Comparison of ENCODE assay signal across 8 cellular contexts in the genomic region with DNA sequence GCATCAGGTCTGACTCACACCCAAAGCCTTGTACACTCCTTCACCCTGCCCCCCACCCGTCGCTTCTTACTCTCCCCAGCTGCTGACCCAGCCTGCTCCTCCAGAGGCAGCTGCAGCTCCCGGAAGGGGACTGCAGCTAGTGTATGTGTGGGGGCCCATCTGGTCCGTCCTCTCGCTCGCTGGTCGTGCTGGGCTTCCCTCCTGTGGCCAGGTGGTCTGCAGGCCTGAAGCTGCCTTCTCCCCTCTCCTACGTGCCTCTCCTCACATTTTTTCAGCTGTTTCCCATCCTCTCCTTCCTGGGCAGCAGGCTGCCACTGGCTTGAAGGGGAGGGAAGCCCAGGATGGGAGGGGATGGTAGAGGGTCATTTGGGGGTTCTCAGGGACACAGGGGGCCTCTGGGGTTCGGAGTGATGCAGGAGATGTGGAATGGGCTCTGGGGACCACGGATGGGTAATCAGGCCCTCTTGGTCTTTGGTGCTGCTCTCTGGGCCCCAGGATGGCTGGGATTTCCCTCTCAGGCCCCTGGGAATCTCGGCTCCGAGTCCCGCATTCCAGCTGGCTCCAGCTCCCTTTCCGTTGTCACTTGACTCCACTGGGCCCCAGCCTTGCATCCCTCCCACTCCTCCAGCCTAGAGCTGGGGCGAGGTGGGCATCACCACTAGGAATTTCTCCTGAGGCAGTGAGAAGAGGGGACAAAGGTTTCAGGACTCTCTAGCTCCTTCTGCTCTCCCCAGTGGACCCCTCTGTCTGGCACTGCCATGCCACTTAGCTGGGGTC. TPM values are rescaled to one million over a fixed set of nuclear protein-coding genes. Genes with fewer than 3 reads are reported as not detected.
A peak's percentile ranks its signal among the peaks of the same experiment; 100 is the strongest.
DNase-seq lines count a peak whose midpoint lies in the region; ATAC-seq and TF ChIP-seq lines count a peak whose summit lies in the region.

No MANE protein-coding gene starts in this region.

- no peak for ATAC-seq in PC-3
- no peak for ATAC-seq in GM18519 (IDR thresholded peaks at IDR 0.05; ENCODE audit: low FRiP score, unreplicated experiment)
- ATAC-seq in effector memory CD8-positive, alpha-beta T cell (replicated peaks): no peak
- ATAC-seq in GM18511 (IDR thresholded peaks at IDR 0.05; ENCODE audit: unreplicated experiment): no peak

- BruUV-seq in Caco-2 (replicated peaks; lab: Mats Ljungman, UMichigan) (no TSS peak), PC-3 (replicated peaks; lab: Mats Ljungman, UMichigan) (no TSS peak)

- H3K9me3 ChIP-seq in Caco-2: no peaks in the 10 kb centered on the region
- H3K9me3 ChIP-seq in PC-3 (ENCODE audit: low read length): no peaks in the 10 kb centered on the region
- no peaks in the 10 kb centered on the region for H3K9me3 ChIP-seq in osteoblast (ENCODE audit: low read depth, low read length)

- H3K27me3 ChIP-seq in Caco-2 (replicated peaks; ENCODE audit: control insufficient read depth, insufficient read depth, low read length): no peaks in the 10 kb centered on the region
- no peaks in the 10 kb centered on the region for H3K27me3 ChIP-seq in PC-3 (ENCODE audit: low read length)
- H3K27me3 ChIP-seq in osteoblast (ENCODE audit: insufficient read depth, low read length): no peaks in the 10 kb centered on the region

- peaks cover 6% of the 10 kb centered on the region for H3K36me3 Mint-ChIP-seq in Caco-2 (ENCODE audit: insufficient read depth, unreplicated experiment)
- no peaks in the 10 kb centered on the region for H3K36me3 Mint-ChIP-seq in effector memory CD8-positive, alpha-beta T cell (ENCODE audit: insufficient read depth)

- DNase-seq in Caco-2: no peak
- DNase-seq in PC-3: no peak
- peak; percentile 36 for DNase-seq in fibroblast of mammary gland (ENCODE audit: low read depth)
- peak; percentile 88 for DNase-seq in osteoblast (ENCODE audit: insufficient read length, low spot score, missing footprints)
- DNase-seq in effector memory CD8-positive, alpha-beta T cell: no peak
- no peak for DNase-seq in A172 (ENCODE audit: low spot score)

- H3K79me2 ChIP-seq in PC-3 (ENCODE audit: low read length) (peaks cover 40% of the 10 kb centered on the region), osteoblast (ENCODE audit: insufficient read depth, low read length) (peaks cover 17% of the 10 kb centered on the region)

- H3K9ac ChIP-seq in PC-3 (ENCODE audit: low read length): peak overlapping the region; percentile 92

- H3F3A ChIP-seq in PC-3 (ENCODE audit: low read length, unreplicated experiment): no peaks in the 10 kb centered on the region

- peaks cover 39% of the 10 kb centered on the region for H3K4me1 ChIP-seq in Caco-2
- peaks cover 51% of the 10 kb centered on the region for H3K4me1 ChIP-seq in PC-3 (ENCODE audit: insufficient read depth, low read length)
- peaks cover 34% of the 10 kb centered on the region for H3K4me1 ChIP-seq in osteoblast (ENCODE audit: insufficient read depth, low read length)

- H3K9me2 ChIP-seq in PC-3 (replicated peaks; ENCODE audit: low read length): no peaks in the 10 kb centered on the region

- CTCF ChIA-PET in Caco-2 (lab: Charles Lee): interaction anchor here (0.5 to 3.2 kb wide), 12 partner anchors 18 to 205 kb away, joined by 3 to 21 read pairs (median 6); a partner anchor contains a TSS
- CTCF ChIA-PET in PC-3 (lab: Charles Lee): interaction anchor here (0.6 to 2.0 kb wide), 3 partner anchors 32 to 62 kb away, joined by 3 to 5 read pairs (median 3); a partner anchor contains a TSS

- H4K20me1 ChIP-seq in PC-3 (ENCODE audit: low read length) (peaks cover 6% of the 10 kb centered on the region), osteoblast (ENCODE audit: insufficient read depth, low read length) (no peaks in the 10 kb centered on the region)

- H2AFZ ChIP-seq in PC-3 (ENCODE audit: low read length): no peak overlapping the region
- H2AFZ ChIP-seq in osteoblast (ENCODE audit: low read length): no peak overlapping the region

- H3K4me3 ChIP-seq in Caco-2 (ENCODE audit: low read depth, low read length): peak overlapping the region; percentile 46; the same call in 1 of the 2 replicates
- 0 out of 2 replicates have a peak overlapping the region, but pooled peaks have one; percentile 70 for H3K4me3 ChIP-seq in PC-3 (ENCODE audit: low read length)
- H3K4me3 ChIP-seq in fibroblast of mammary gland (ENCODE audit: control insufficient read depth, low read depth, low read length): no peak overlapping the region
- no peak overlapping the region for H3K4me3 ChIP-seq in osteoblast (ENCODE audit: insufficient read depth, low read length)

- H3K36me3 ChIP-seq in Caco-2 (ENCODE audit: control insufficient read depth, insufficient read depth, low read length): no peaks in the 10 kb centered on the region
- no peaks in the 10 kb centered on the region for H3K36me3 ChIP-seq in PC-3 (ENCODE audit: low read depth, low read length)
- H3K36me3 ChIP-seq in osteoblast (ENCODE audit: insufficient read depth, low read length): no peaks in the 10 kb centered on the region

- H3K9me3 Mint-ChIP-seq in Caco-2 (ENCODE audit: unreplicated experiment): no peaks in the 10 kb centered on the region
- H3K9me3 Mint-ChIP-seq in effector memory CD8-positive, alpha-beta T cell: no peaks in the 10 kb centered on the region

- H3K27ac ChIP-seq in PC-3 (ENCODE audit: low read length): peak overlapping the region; percentile 93
- no peak overlapping the region for H3K27ac ChIP-seq in osteoblast (ENCODE audit: low read depth, low read length)

- H3K4me3 Mint-ChIP-seq in Caco-2 (ENCODE audit: unreplicated experiment): peak overlapping the region; percentile 83
- H3K4me3 Mint-ChIP-seq in effector memory CD8-positive, alpha-beta T cell: no peak overlapping the region

- H3K4me1 Mint-ChIP-seq in Caco-2 (ENCODE audit: low read depth, unreplicated experiment): peaks cover 43% of the 10 kb centered on the region
- peaks cover 26 to 32% of the 10 kb centered on the region in 2 donors for H3K4me1 Mint-ChIP-seq in effector memory CD8-positive, alpha-beta T cell (ENCODE audit: low read depth in 2 of 2)

- intact Hi-C loops in Caco-2 (cut with micrococcal nuclease; ENCODE audit: unreplicated experiment): loop anchor here (2.0 kb wide), 1 partner anchor 27 kb away; a partner anchor contains a TSS
- intact Hi-C loops in PC-3 (cut with micrococcal nuclease): no loop called here

- H3K4me2 ChIP-seq in PC-3 (ENCODE audit: low read length) (peak overlapping the region; percentile 91), osteoblast (ENCODE audit: insufficient read depth, low read length) (no peak overlapping the region)

- TF ChIP-seq CTCF in Caco-2 (IDR thresholded peaks at IDR 0.05; ENCODE audit: insufficient read depth in 1 of 2, low read depth in 1 of 2, low read length in 1 of 2, severe bottlenecking in 1 of 2, unreplicated experiment in 1 of 2) (no peak), PC-3 (conservative IDR thresholded peaks at IDR 0.05; ENCODE audit: low read depth, low read length) (no peak), fibroblast of mammary gland (conservative IDR thresholded peaks at IDR 0.05; ENCODE audit: control insufficient read depth, insufficient read depth, low read depth, low read length) (no peak), osteoblast (IDR thresholded peaks at IDR 0.05; ENCODE audit: extremely low read depth, low read depth, low read length) (no peak)

- peak overlapping the region; percentile 82 for H3K27ac Mint-ChIP-seq in Caco-2 (ENCODE audit: unreplicated experiment)
- no peak overlapping the region for H3K27ac Mint-ChIP-seq in effector memory CD8-positive, alpha-beta T cell

- POLR2A ChIA-PET in Caco-2 (lab: Charles Lee): interaction anchor here (0.5 to 1.4 kb wide), 5 partner anchors 26 to 69 kb away, joined by 3 to 8 read pairs (median 3); a partner anchor contains a TSS
- POLR2A ChIA-PET in PC-3 (lab: Charles Lee; ENCODE audit: unreplicated experiment): interaction anchor here (0.6 to 0.9 kb wide), 3 partner anchors 132 to 236 kb away, joined by 3 to 7 read pairs (median 4); no protein-coding TSS in a partner anchor

- no peaks in the 10 kb centered on the region for H3K27me3 Mint-ChIP-seq in Caco-2 (ENCODE audit: insufficient read depth, unreplicated experiment)
- peaks cover 0 to 17% of the 10 kb centered on the region in 2 donors for H3K27me3 Mint-ChIP-seq in effector memory CD8-positive, alpha-beta T cell

RNA-seq across cellular contexts. Expression of a gene that starts 2.1 kb away (rescaled TPM):
- 113 and 115 TPM in 2 replicates for total RNA-seq in Caco-2 (2022)
- total RNA-seq in PC-3 (2014; rRNA removed): 108 and 144 TPM in 2 replicates
- total RNA-seq in osteoblast: 13.0 and 22.4 TPM in 2 replicates
- total RNA-seq in A172 (2014; rRNA removed; shearing (Covaris generic)): 39.0 and 50.9 TPM in 2 replicates

RNA-seq across cellular contexts. Expression of a gene that starts 25.8 kb away (rescaled TPM):
- total RNA-seq in Caco-2 (2022) (40.6 and 43.6 TPM in 2 replicates), PC-3 (2014; rRNA removed) (21.7 and 28.7 TPM in 2 replicates), osteoblast (8.8 and 10.9 TPM in 2 replicates)
- total RNA-seq in A172 (2014; rRNA removed; shearing (Covaris generic)): 8.9 and 24.9 TPM in 2 replicates

RNA-seq across cellular contexts. Expression of a gene that starts 31.9 kb away (rescaled TPM):
- total RNA-seq in Caco-2 (2022) (32.1 and 37.5 TPM in 2 replicates), PC-3 (2014; rRNA removed) (66.5 and 87.8 TPM in 2 replicates), osteoblast (14.5 and 15.6 TPM in 2 replicates)
- 25.2 and 28.2 TPM in 2 replicates for total RNA-seq in A172 (2014; rRNA removed; shearing (Covaris generic))

RNA-seq across cellular contexts. Expression of a gene that starts 49.8 kb away (rescaled TPM):
- total RNA-seq in Caco-2 (2022) (6.6 and 9.6 TPM in 2 replicates), PC-3 (2014; rRNA removed) (not detected in 2 replicates), osteoblast (not detected in 2 replicates)
- total RNA-seq in A172 (2014; rRNA removed; shearing (Covaris generic)): not detected in 2 replicates

RNA-seq across cellular contexts. Expression of a gene that starts 58.6 kb away (rescaled TPM):
- total RNA-seq in Caco-2 (2022): 0.16 TPM in 1 of 2 replicates, not detected in the other
- 0.04 TPM in 1 of 2 replicates, not detected in the other for total RNA-seq in PC-3 (2014; rRNA removed)
- total RNA-seq in osteoblast: not detected in 2 replicates
- 0.43 TPM in 1 of 2 replicates, not detected in the other for total RNA-seq in A172 (2014; rRNA removed; shearing (Covaris generic))

Comparison
In these comparisons a context has a peak if more than half of its experiments do, and no peak if none do; other contexts are left out.
1. DNase-seq: peak in fibroblast of mammary gland (single experiment) and osteoblast (single experiment); none in Caco-2 (0 of 2), PC-3 (single experiment), effector memory CD8-positive, alpha-beta T cell (0 of 3) and A172 (single experiment).
2. H3K4me3 ChIP-seq: peak in Caco-2 (single experiment) and PC-3 (single experiment); none in fibroblast of mammary gland (single experiment) and osteoblast (single experiment).